Comparison of ENCODE assay signal across 14 cellular contexts in the genomic region with DNA sequence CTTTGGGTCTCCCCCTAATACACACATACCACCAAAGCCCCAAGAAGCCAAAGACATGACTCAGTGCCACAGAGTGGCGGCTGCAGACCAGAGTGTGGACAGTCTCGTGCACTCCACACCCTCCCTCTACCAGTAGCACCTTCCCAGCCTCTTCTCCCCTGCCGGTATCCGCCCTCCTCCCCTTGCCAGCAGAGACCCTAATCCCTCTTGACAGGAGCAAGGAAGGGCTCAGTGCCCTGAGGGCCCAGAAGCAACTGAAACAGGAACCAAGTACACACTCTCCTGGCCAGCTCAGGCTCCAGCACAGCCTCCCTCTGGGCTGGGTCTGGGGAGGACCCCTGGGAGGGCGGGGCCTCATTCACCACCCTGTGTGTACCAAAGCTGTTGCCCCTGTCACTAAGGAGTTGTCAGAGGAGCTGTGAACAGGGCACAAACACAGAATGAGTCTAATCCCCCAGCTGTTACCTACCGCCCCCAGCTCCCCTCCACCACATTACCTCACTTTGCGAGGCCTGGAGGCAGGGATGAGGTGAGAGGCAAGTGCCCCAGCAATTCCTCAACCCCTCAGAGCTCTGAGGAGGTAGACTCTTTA. TPM values are rescaled to one million over a fixed set of nuclear protein-coding genes. Genes with fewer than 3 reads are reported as not detected.
DNase-seq lines count a peak whose midpoint lies in the region; ATAC-seq and TF ChIP-seq lines count a peak whose summit lies in the region.
"Had no signal": no experiment of that assay in that cellular context is flagged by ENCODE, and none has a peak within 500 bp of the region (broad histone marks: within the 10 kb centered on the region; RNA-seq: fewer than 3 reads in every experiment).

No MANE protein-coding gene starts in this region.

- H3K9me3 Mint-ChIP-seq in H9 = no peaks in the 10 kb centered on the region
- H3K9me3 Mint-ChIP-seq: T-cell had no signal

- no peak overlapping the region for H3K23ac ChIP-seq in H9 (ENCODE audit: insufficient read length, low read depth, low read length)

- no peak overlapping the region for H3K9ac ChIP-seq in H9 (ENCODE audit: extremely low read depth, insufficient read length, low read length)
- H3K9ac ChIP-seq in Karpas-422 (ENCODE audit: low read length) = no peak overlapping the region

- intact Hi-C loops in spleen (cut with DNase I; ENCODE audit: low total_unique reads) = loop anchor here (10.0 kb wide), 1 partner anchor 134 kb away; the partner anchor contains the start of gene ITGB7

- H2AK5ac ChIP-seq in H9 (ENCODE audit: insufficient read length, low read length) = no peak overlapping the region

- TF ChIP-seq CTCF in H9 (conservative IDR thresholded peaks at IDR 0.05) (no peak), WERI-Rb-1 (IDR thresholded peaks at IDR 0.05; ENCODE audit: low read depth, low read length) (no peak), spleen (IDR thresholded peaks at IDR 0.05 in 8 of 11, conservative IDR thresholded peaks at IDR 0.05 in 3 of 11) (no peak)

- peaks cover 10% of the 10 kb centered on the region for H3K27me3 Mint-ChIP-seq in H9 (ENCODE audit: low read depth)
- H3K27me3 Mint-ChIP-seq: T-cell had no signal

- no peak overlapping the region for H3T11ph ChIP-seq in H9 (ENCODE audit: low read length)

- H3K23me2 ChIP-seq in H9 (ENCODE audit: insufficient read length, low read depth, low read length, poor library complexity, severe bottlenecking) = no peaks in the 10 kb centered on the region

- no peak for TF ChIP-seq POLR2A in spleen (IDR thresholded peaks at IDR 0.05)

- peak overlapping the region in 1 of 3 experiments; percentile 44; a peak in 1 of 7 replicates for H3K27ac Mint-ChIP-seq in H9

- no peak overlapping the region for H4K8ac ChIP-seq in H9 (replicated peaks; ENCODE audit: insufficient read length, low read depth, low read length)

- no peak overlapping the region for H2BK15ac ChIP-seq in H9 (ENCODE audit: low read depth, low read length)

- H4K5ac ChIP-seq in H9 (ENCODE audit: insufficient read length, low read depth, low read length) = no peak overlapping the region

- H3K27ac ChIP-seq in H9 (ENCODE audit: insufficient read length, low read depth, low read length) = no peak overlapping the region
- H3K27ac ChIP-seq in WERI-Rb-1 = 0 out of 2 replicates have a peak overlapping the region, but pooled peaks have one; percentile 33
- H3K27ac ChIP-seq in spleen = peak overlapping the region; percentile 58 to 94 (median 74)
- H3K27ac ChIP-seq in Karpas-422 (ENCODE audit: low read length) = no peak overlapping the region

- no peak overlapping the region for H3K4me3 Mint-ChIP-seq in H9
- H3K4me3 Mint-ChIP-seq: T-cell had no signal

- H2BK5ac ChIP-seq in H9 (ENCODE audit: insufficient read length, low read length) = no peak overlapping the region

- no peak overlapping the region for H3K14ac ChIP-seq in H9 (ENCODE audit: insufficient read depth, low read length)

- no peaks in the 10 kb centered on the region for H3K9me3 ChIP-seq in H9 (ENCODE audit: control insufficient read depth, low read depth, low read length)
- H3K9me3 ChIP-seq in WERI-Rb-1 (ENCODE audit: severe bottlenecking) = no peaks in the 10 kb centered on the region
- H3K9me3 ChIP-seq in spleen = no peaks in the 10 kb centered on the region
- no peaks in the 10 kb centered on the region for H3K9me3 ChIP-seq in Karpas-422 (ENCODE audit: low read length)

- no peaks in the 10 kb centered on the region for H3K27me3 ChIP-seq in H9 (ENCODE audit: insufficient read depth, low read length)
- H3K27me3 ChIP-seq in WERI-Rb-1 (ENCODE audit: insufficient read depth, low read depth, severe bottlenecking) = no peaks in the 10 kb centered on the region
- H3K27me3 ChIP-seq in spleen (replicated peaks in 1 of 7) = no peaks in the 10 kb centered on the region
- H3K27me3 ChIP-seq in Karpas-422 (ENCODE audit: low read length) = no peaks in the 10 kb centered on the region

- DNase-seq in H9 = peak; percentile 39
- DNase-seq in WERI-Rb-1 = peak; percentile 66
- peak; percentile 51 for DNase-seq in iris pigment epithelial cell (ENCODE audit: low read depth)
- peak; percentile 66 for DNase-seq in spleen
- no peak for DNase-seq in Karpas-422
- DNase-seq in NCI-H2081 treated with DMSO at 0.1 percent for 48 hours (lab: John Stamatoyannopoulos, UW) = no peak
- DNase-seq in hippocampal formation (lab: John Stamatoyannopoulos, UW) = no peak
- DNase-seq: Calu3, NCI-H526, T-cell had no signal

- peaks cover 44 to 46% of the 10 kb centered on the region in 2 experiments for H3K4me1 Mint-ChIP-seq in H9

- H3K4me3 ChIP-seq in WERI-Rb-1 (ENCODE audit: low read depth, low read length) (no peak overlapping the region), spleen (no peak overlapping the region), Karpas-422 (ENCODE audit: low read length) (no peak overlapping the region)

- no peak overlapping the region for H4K91ac ChIP-seq in H9 (ENCODE audit: insufficient read length, low read depth, low read length)

- no peak overlapping the region for H2BK120ac ChIP-seq in H9 (ENCODE audit: low read depth, low read length, poor library complexity, severe bottlenecking)

- H3K4me2 ChIP-seq in H9 (ENCODE audit: insufficient read depth, insufficient read length, low read length) = no peak overlapping the region
- H3K4me2 ChIP-seq in Karpas-422 (ENCODE audit: low read depth, low read length, poor library complexity, severe bottlenecking) = no peak overlapping the region

- H3K9me2 ChIP-seq in Karpas-422 (replicated peaks; ENCODE audit: insufficient read depth, low read length) = no peaks in the 10 kb centered on the region

- WGBS in H9 (ENCODE audit: extremely low coverage, insufficient read length, low lambda C conversion rate) = no CpG with 5 or more reads among the region's 7 CpGs
- 80 to 92% (median 90%) methylated on average over 7 of the region's 7 CpGs for WGBS in spleen, 5 donors

- H3K79me2 ChIP-seq in H9 (ENCODE audit: insufficient read depth, low read length) = no peaks in the 10 kb centered on the region
- no peaks in the 10 kb centered on the region for H3K79me2 ChIP-seq in Karpas-422 (ENCODE audit: low read length)

- no peak overlapping the region for H3K18ac ChIP-seq in H9 (ENCODE audit: insufficient read length, low read depth, low read length)

- H3K4me1 ChIP-seq in H9 (ENCODE audit: insufficient read depth, low read length) (peaks cover 3% of the 10 kb centered on the region; the same call in 1 of the 2 replicates), spleen (peaks cover 22 to 100% (median 72%) of the 10 kb centered on the region in 6 donors), Karpas-422 (ENCODE audit: low read length) (no peaks in the 10 kb centered on the region)

- H2BK20ac ChIP-seq in H9 (ENCODE audit: low read depth, low read length, poor library complexity, severe bottlenecking) = no peak overlapping the region

- no peaks in the 10 kb centered on the region for H4K20me1 ChIP-seq in H9 (ENCODE audit: control insufficient read depth, insufficient read depth, insufficient read length)
- no peaks in the 10 kb centered on the region for H4K20me1 ChIP-seq in Karpas-422 (ENCODE audit: insufficient read depth, low read depth, low read length)

- peaks cover 11% of the 10 kb centered on the region for H3K36me3 ChIP-seq in WERI-Rb-1
- H3K36me3 ChIP-seq in spleen = peaks cover 0 to 100% (median 39%) of the 10 kb centered on the region in 6 donors
- no peaks in the 10 kb centered on the region for H3K36me3 ChIP-seq in Karpas-422 (ENCODE audit: insufficient read depth, low read length)

- no peak overlapping the region for H2BK12ac ChIP-seq in H9 (ENCODE audit: insufficient read length, low read depth, low read length)

- H3K56ac ChIP-seq in H9 (ENCODE audit: insufficient read length, low read depth, low read length) = no peak overlapping the region

- no peak overlapping the region for H3K4ac ChIP-seq in H9 (ENCODE audit: low read depth, low read length)

- H3K79me1 ChIP-seq in H9 (ENCODE audit: insufficient read depth, low read depth, low read length, poor library complexity, severe bottlenecking) = no peaks in the 10 kb centered on the region

- H2AFZ ChIP-seq in H9 (ENCODE audit: low read length) (no peak overlapping the region), Karpas-422 (ENCODE audit: low read length) (no peak overlapping the region)

- H3K36me3 Mint-ChIP-seq in H9 (ENCODE audit: insufficient read depth in 1 of 3, low read depth in 3 of 3) = peaks cover 12 to 31% (median 29%) of the 10 kb centered on the region in 3 experiments

- ATAC-seq in HG03460 (IDR thresholded peaks at IDR 0.05; ENCODE audit: unreplicated experiment) = no peak
- ATAC-seq: T-cell had no signal

RNA-seq across cellular contexts. Expression of gene SPRYD3, which starts 8.2 kb away (rescaled TPM):
- 5.8 and 6.5 TPM in 2 replicates for total RNA-seq in H9 (2021)
- total RNA-seq in spleen = 10 to 100 TPM; 29.2 to 44.5 (median 36.4) TPM
- 10 to 100 TPM; 10.8 to 31.0 (median 15.9) TPM for polyA plus RNA-seq in spleen
- total RNA-seq in Karpas-422 (2014; rRNA removed; shearing (Covaris generic); ENCODE audit: low replicate concordance) = 11.1 and 17.4 TPM in 2 replicates

RNA-seq across cellular contexts. Expression of gene TNS2, which starts 21.1 kb away (rescaled TPM):
- 3.6 and 4.5 TPM in 2 replicates for total RNA-seq in H9 (2021)
- 100 to 1,000 TPM in 6 of 7 donors, 10 to 100 TPM in 1; 72.4 to 301 (median 170) TPM for total RNA-seq in spleen
- 100 to 1,000 TPM in 1 of 3 donors, 10 to 100 TPM in 2; 36.6 to 159 (median 67.5) TPM for polyA plus RNA-seq in spleen
- 0.48 TPM in 1 of 2 replicates, not detected in the other for total RNA-seq in Karpas-422 (2014; rRNA removed; shearing (Covaris generic); ENCODE audit: low replicate concordance)

RNA-seq across cellular contexts. Expression of gene IGFBP6, which starts 26.5 kb away (rescaled TPM):
- total RNA-seq in H9 (2021) (4.2 and 5.7 TPM in 2 replicates), spleen (100 to 1,000 TPM in 2 of 7 donors, 10 to 100 TPM in 5; 35.2 to 183 (median 75.6) TPM)
- 100 to 1,000 TPM in 2 of 3 donors, 10 to 100 TPM in 1; 37.1 to 144 (median 130) TPM for polyA plus RNA-seq in spleen
- 0.54 TPM in 1 of 2 replicates, not detected in the other for total RNA-seq in Karpas-422 (2014; rRNA removed; shearing (Covaris generic); ENCODE audit: low replicate concordance)
- total RNA-seq: mononuclear cell had no signal

RNA-seq across cellular contexts. Expression of gene SOAT2, which starts 32.3 kb away (rescaled TPM):
- total RNA-seq in H9 (2021) = not detected in 2 replicates
- total RNA-seq in spleen = under 1 TPM in 6 of 7 donors, not detected in 1; 0.37 to 0.80 (median 0.54) TPM
- 1 to 10 TPM in 1 of 3 donors, under 1 TPM in 2; 0.52 to 2.2 (median 0.99) TPM for polyA plus RNA-seq in spleen
- total RNA-seq in Karpas-422 (2014; rRNA removed; shearing (Covaris generic); ENCODE audit: low replicate concordance) = not detected in 2 replicates
- total RNA-seq: Calu3, fibroblast of villous mesenchyme, temporal lobe had no signal

Comparison
In these comparisons a context has a peak if more than half of its experiments do, and no peak if none do; other contexts are left out.
1. DNase-seq: peak in H9 (single experiment), WERI-Rb-1 (single experiment), iris pigment epithelial cell (single experiment) and spleen (single experiment); none in Karpas-422 (single experiment), NCI-H2081 treated with DMSO at 0.1 percent for 48 hours (single experiment) and hippocampal formation (0 of 2).
2. H3K27ac ChIP-seq: peak in WERI-Rb-1 (single experiment) and spleen (8 of 8); none in H9 (single experiment) and Karpas-422 (single experiment).
3. RNA of gene TNS2, which starts 21.1 kb away (total RNA-seq): 72.4 to 301 TPM in spleen; 3.6 to 4.5 TPM in H9 and 0.48 TPM in Karpas-422; every median in the first group is over 10 times any median in the second.